In the genomic region with DNA sequence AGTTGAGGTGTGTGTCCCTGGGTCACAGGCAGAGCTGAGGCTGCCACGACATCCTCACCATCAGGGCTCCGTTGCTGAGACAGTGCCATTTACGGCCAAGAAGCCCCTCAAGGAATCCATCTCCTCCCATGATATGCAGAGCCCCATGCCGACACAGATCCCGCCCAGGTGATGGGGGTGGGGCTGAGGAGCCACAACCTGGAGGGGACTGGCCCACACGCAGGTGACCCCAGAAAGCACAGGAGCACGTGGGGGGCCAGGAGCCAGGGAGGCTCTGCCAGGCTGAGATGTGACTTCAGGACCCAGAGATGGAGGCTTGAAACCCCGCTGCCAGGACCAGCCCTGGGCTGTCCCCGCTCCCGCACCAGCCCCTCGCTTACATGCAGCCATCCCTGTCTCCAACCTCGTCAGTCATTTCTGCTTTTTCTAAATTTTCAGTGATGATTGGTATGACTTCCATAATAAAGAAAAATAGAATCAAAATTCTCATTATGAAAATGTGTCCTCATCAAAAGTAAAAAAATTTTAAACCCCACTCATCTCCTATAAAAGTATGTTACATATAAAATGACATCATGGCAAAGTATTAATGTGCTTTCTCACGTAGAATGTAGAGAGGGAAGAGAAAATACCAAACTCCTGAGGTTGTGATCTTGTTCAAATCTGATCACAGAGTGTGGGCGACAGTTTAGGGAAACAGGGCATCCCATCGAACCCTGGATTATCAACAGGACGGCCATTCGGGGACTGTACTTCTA, we compare ENCODE assay signal across 22 cellular contexts.
"Had no signal": no experiment of that assay in that cellular context is flagged by ENCODE, and none has a peak within 500 bp of the region (broad histone marks: within the 10 kb centered on the region; RNA-seq: fewer than 3 reads in every experiment).

No MANE protein-coding gene starts in this region.

- H3K36me3 Mint-ChIP-seq: activated naive CD8-positive, alpha-beta T cell had no signal

- H3K9ac ChIP-seq: parathyroid adenoma had no signal

- H3K27me3 ChIP-seq: adrenal gland, ascending aorta, esophagus muscularis mucosa, upper lobe of right lung had no signal

- H3K27me3 Mint-ChIP-seq: activated CD4-positive, alpha-beta memory T cell treated with anti-CD3 and anti-CD28 coated beads, Interleukin-2, amount 10 ng/mL, durations not matched to agents 7 days and 5 days; activated CD4-positive, alpha-beta T cell treated with anti-CD3 and anti-CD28 coated beads, Interleukin-2, amount 10 ng/mL, durations not matched to agents 24 days and 14 days; activated naive CD8-positive, alpha-beta T cell; central memory CD8-positive, alpha-beta T cell; memory B cell had no signal

- H3K4me1 Mint-ChIP-seq: activated CD4-positive, alpha-beta memory T cell treated with anti-CD3 and anti-CD28 coated beads, Interleukin-2, amount 10 ng/mL, durations not matched to agents 7 days and 5 days; activated CD4-positive, alpha-beta T cell treated with anti-CD3 and anti-CD28 coated beads, Interleukin-2, amount 10 ng/mL, durations not matched to agents 24 days and 14 days; central memory CD8-positive, alpha-beta T cell had no signal

- H3K27ac Mint-ChIP-seq: activated CD4-positive, alpha-beta memory T cell treated with anti-CD3 and anti-CD28 coated beads, Interleukin-2, amount 10 ng/mL, durations not matched to agents 7 days and 5 days; activated CD4-positive, alpha-beta T cell treated with anti-CD3 and anti-CD28 coated beads, Interleukin-2, amount 10 ng/mL, durations not matched to agents 24 days and 14 days; activated naive CD8-positive, alpha-beta T cell; activated T-helper 1 cell treated with anti-CD3 and anti-CD28 coated beads, Interleukin-12 subunit alpha, Interleukin-12 subunit beta, Interleukin-2, Interleukin-4 antibody, amounts not matched to agents 30 ng/mL and 10 ng/mL and 1 ng/mL, durations not matched to agents 14 hours and 24 hours and 36 hours; memory B cell; T-helper 1 cell treated with Interleukin-12 subunit alpha and Interleukin-12 subunit beta and Interleukin-4 antibody, amounts not matched to agents 30 μg/mL and 1 μg/mL, for 36 hours had no signal

- H3K36me3 ChIP-seq: adrenal gland, ascending aorta, upper lobe of right lung had no signal

- H3K4me3 Mint-ChIP-seq: activated CD4-positive, alpha-beta memory T cell treated with anti-CD3 and anti-CD28 coated beads, Interleukin-2, amount 10 ng/mL, durations not matched to agents 7 days and 5 days; activated CD4-positive, alpha-beta T cell treated with anti-CD3 and anti-CD28 coated beads, Interleukin-2, amount 10 ng/mL, durations not matched to agents 24 days and 14 days; activated naive CD8-positive, alpha-beta T cell; activated T-helper 1 cell treated with anti-CD3 and anti-CD28 coated beads, Interleukin-12 subunit alpha, Interleukin-12 subunit beta, Interleukin-2, Interleukin-4 antibody, amounts not matched to agents 30 ng/mL and 10 ng/mL and 1 ng/mL, durations not matched to agents 14 hours and 24 hours and 36 hours; central memory CD8-positive, alpha-beta T cell; memory B cell; nephron; T-helper 1 cell treated with Interleukin-12 subunit alpha and Interleukin-12 subunit beta and Interleukin-4 antibody, amounts not matched to agents 30 μg/mL and 1 μg/mL, for 36 hours had no signal

- H3K4me1 ChIP-seq: adrenal gland, ascending aorta, parathyroid adenoma, upper lobe of right lung had no signal

- H3K27ac ChIP-seq: adrenal gland, ascending aorta, esophagus muscularis mucosa, parathyroid adenoma, upper lobe of right lung had no signal

- H3K4me3 ChIP-seq: adrenal gland, ascending aorta, esophagus muscularis mucosa, upper lobe of right lung had no signal

- H3K9me3 Mint-ChIP-seq: activated CD4-positive, alpha-beta memory T cell treated with anti-CD3 and anti-CD28 coated beads, Interleukin-2, amount 10 ng/mL, durations not matched to agents 7 days and 5 days; activated CD4-positive, alpha-beta T cell treated with anti-CD3 and anti-CD28 coated beads, Interleukin-2, amount 10 ng/mL, durations not matched to agents 24 days and 14 days; activated T-helper 1 cell treated with anti-CD3 and anti-CD28 coated beads, Interleukin-12 subunit alpha, Interleukin-12 subunit beta, Interleukin-2, Interleukin-4 antibody, amounts not matched to agents 30 ng/mL and 10 ng/mL and 1 ng/mL, durations not matched to agents 14 hours and 24 hours and 36 hours; central memory CD8-positive, alpha-beta T cell; memory B cell; nephron; T-helper 1 cell treated with Interleukin-12 subunit alpha and Interleukin-12 subunit beta and Interleukin-4 antibody, amounts not matched to agents 30 μg/mL and 1 μg/mL, for 36 hours had no signal

- DNase-seq: activated CD4-positive, alpha-beta memory T cell treated with anti-CD3 and anti-CD28 coated beads, Interleukin-2, amount 10 ng/mL, durations not matched to agents 7 days and 5 days; activated CD4-positive, alpha-beta T cell treated with anti-CD3 and anti-CD28 coated beads, Interleukin-2, amount 10 ng/mL, durations not matched to agents 24 days and 14 days; activated gamma-delta T cell treated with Interleukin-2 at 50 U/mL for 16 hours; adrenal gland; effector memory CD4-positive, alpha-beta T cell; hippocampal formation; left colon; nucleus accumbens; small intestine; stimulated activated CD4-positive, alpha-beta T cell treated with anti-CD3 and anti-CD28 coated beads, Interleukin-15, amount 100 ng/mL, for 24 hours; stimulated activated CD8-positive, alpha-beta memory T cell treated with anti-CD3 and anti-CD28 coated beads, Interleukin-4, amount 100 ng/mL, for 48 hours; stimulated activated naive CD8-positive, alpha-beta T cell treated with anti-CD3 and anti-CD28 coated beads, Interleukin-15, Interleukin-2, amounts not matched to agents 100 U/mL and 50 U/mL, for 24 hours; upper lobe of right lung had no signal

- H3K9me3 ChIP-seq: adrenal gland, ascending aorta, esophagus muscularis mucosa, upper lobe of right lung had no signal
